11 cellular contexts compared by ENCODE assay signal in the genomic region with DNA sequence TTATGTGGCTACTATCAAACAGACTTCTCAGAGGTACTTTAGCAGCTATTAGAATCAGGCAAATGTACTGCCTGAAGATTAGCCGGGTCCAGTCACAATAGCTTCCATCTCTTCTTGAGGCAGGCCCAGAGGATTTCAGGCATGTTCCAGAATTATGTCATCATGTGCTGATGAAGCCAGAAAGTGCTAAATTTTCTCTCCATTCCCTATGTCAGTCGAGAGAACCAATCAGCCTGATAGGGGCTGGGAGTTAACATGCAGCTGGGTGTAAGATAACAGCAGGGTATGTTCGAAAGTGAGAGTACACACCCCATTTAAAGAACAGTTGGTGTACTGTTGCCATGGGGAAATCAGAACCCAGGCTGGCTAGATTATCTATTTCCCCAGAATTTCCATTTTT.
DNase-seq lines count a peak whose midpoint lies in the region; ATAC-seq and TF ChIP-seq lines count a peak whose summit lies in the region.
"Had no signal": no experiment of that assay in that cellular context is flagged by ENCODE, and none has a peak within 500 bp of the region (broad histone marks: within the 10 kb centered on the region; RNA-seq: fewer than 3 reads in every experiment).

No MANE protein-coding gene starts in this region.

- DNase-seq in erythroblast (lab: John Stamatoyannopoulos, UW) = peak; percentile 61 to 82
- DNase-seq in skeletal muscle cell (ENCODE audit: low read depth) = peak; percentile 43
- no peak for DNase-seq in DMS79 treated with DMSO at 0.1 percent for 48 hours (lab: John Stamatoyannopoulos, UW)
- no peak for DNase-seq in activated naive CD4-positive, alpha-beta T cell (lab: John Stamatoyannopoulos, UW)
- DNase-seq: aorta, immature natural killer cell, NCI-H146, substantia nigra had no signal

- peak; percentile 83 for ATAC-seq in GM19351 (IDR thresholded peaks at IDR 0.05; ENCODE audit: unreplicated experiment)
- peak; percentile 81 for ATAC-seq in HG03159 (IDR thresholded peaks at IDR 0.05; ENCODE audit: unreplicated experiment)
- ATAC-seq in GM18502 (IDR thresholded peaks at IDR 0.05; ENCODE audit: poor library complexity, unreplicated experiment) = no peak

- H3K4me3 ChIP-seq in skeletal muscle cell (ENCODE audit: low read depth, low read length) = no peak overlapping the region

- no peak for TF ChIP-seq POLR2A in erythroblast (IDR thresholded peaks at IDR 0.05; ENCODE audit: low read length)

Comparison
In these comparisons a context has a peak if more than half of its experiments do, and no peak if none do; other contexts are left out.
1. DNase-seq: peak in erythroblast (2 of 2) and skeletal muscle cell (single experiment); none in DMS79 treated with DMSO at 0.1 percent for 48 hours (single experiment) and activated naive CD4-positive, alpha-beta T cell (0 of 4).